13 cellular contexts compared by ENCODE assay signal in the genomic region with DNA sequence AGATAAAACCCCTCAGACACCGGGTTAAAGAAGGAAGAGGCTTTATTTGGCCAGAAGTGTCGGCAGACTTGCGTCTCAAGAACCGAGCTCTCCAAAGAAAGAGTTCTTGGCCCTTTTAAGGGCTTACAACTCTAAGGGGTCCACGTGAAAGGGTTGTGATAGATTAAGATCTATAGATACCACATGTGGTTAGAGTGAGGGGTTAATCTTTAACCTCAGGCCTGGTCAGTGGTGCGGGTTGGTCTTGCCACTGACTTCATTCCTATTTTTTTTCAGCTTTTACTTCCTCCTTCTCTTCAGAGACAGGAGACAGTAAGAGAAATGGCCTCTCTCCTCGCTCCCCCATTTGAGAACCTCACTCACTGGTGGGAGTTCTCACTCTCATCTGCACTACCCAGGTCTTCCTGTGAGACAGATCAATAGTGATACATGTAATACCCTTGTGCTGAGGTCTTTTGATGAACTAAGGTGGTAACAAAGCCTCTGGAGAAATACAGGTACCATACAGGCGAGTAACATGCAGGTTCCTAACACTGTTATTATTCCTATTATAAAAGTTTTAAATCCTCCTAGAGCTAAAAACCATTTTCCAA. TPM values are rescaled to one million over a fixed set of nuclear protein-coding genes. Genes with fewer than 3 reads are reported as not detected.
DNase-seq lines count a peak whose midpoint lies in the region; ATAC-seq, FAIRE-seq and TF ChIP-seq lines count a peak whose summit lies in the region.
"Had no signal": no experiment of that assay in that cellular context is flagged by ENCODE, and none has a peak within 500 bp of the region (broad histone marks: within the 10 kb centered on the region; RNA-seq: fewer than 3 reads in every experiment).

No MANE protein-coding gene starts in this region.

- H3K79me1 ChIP-seq in H1 (ENCODE audit: low read depth, low read length), result no peaks in the 10 kb centered on the region

- no peak overlapping the region for H2BK20ac ChIP-seq in H1 (ENCODE audit: low read length)

- no peaks in the 10 kb centered on the region for H3K4me1 ChIP-seq in H1 (replicated peaks in 1 of 4; ENCODE audit: control insufficient read depth in 3 of 4, insufficient read depth in 4 of 4, low read length in 3 of 4)
- no peaks in the 10 kb centered on the region for H3K4me1 ChIP-seq in ascending aorta
- H3K4me1 ChIP-seq: testis had no signal

- no peak overlapping the region for H2BK15ac ChIP-seq in H1 (ENCODE audit: low read length)

- no peak overlapping the region for H2AK5ac ChIP-seq in H1 (ENCODE audit: low read depth, low read length)

- no peaks in the 10 kb centered on the region for H4K20me1 ChIP-seq in H1 (replicated peaks in 1 of 2; ENCODE audit: control insufficient read depth in 1 of 2, insufficient read depth in 2 of 2, low read length in 2 of 2)

- H2AFZ ChIP-seq in H1 (ENCODE audit: low read length), result peak overlapping the region; percentile 70
- H2AFZ ChIP-seq: GM23248 had no signal

- 92% methylated on average over 8 of the region's 8 CpGs; no CpG with 5 or more reads in 1 of the 2 experiments for WGBS in H1 (ENCODE audit: extremely low coverage in 1 of 2, insufficient coverage in 1 of 2, insufficient read length in 1 of 2, insufficient replicate concordance in 2 of 2, low coverage in 1 of 2, low lambda C conversion rate in 2 of 2, missing lambda C conversion rate in 1 of 2), 2 experiments

- no peak overlapping the region for H3K14ac ChIP-seq in H1 (ENCODE audit: insufficient read length)

- CTCF ChIA-PET in H1 (lab: Charles Lee; ENCODE audit: partially characterized antibody), result interaction anchor here (0.6 to 5.0 kb wide), 25 partner anchors 7 to 381 kb away, joined by 3 to 21 read pairs (median 4); no protein-coding TSS in a partner anchor

- H4K5ac ChIP-seq in H1 (ENCODE audit: insufficient read length, low read depth, low read length), result no peak overlapping the region

- TF ChIP-seq CTCF in H1 (IDR thresholded peaks at IDR 0.05; ENCODE audit: control extremely low read depth in 1 of 3, insufficient read depth in 1 of 3, low read depth in 1 of 3, low read length in 3 of 3) (no peak), ascending aorta (IDR thresholded peaks at IDR 0.05) (no peak)

- H2BK5ac ChIP-seq in H1 (ENCODE audit: low read depth, low read length), result no peak overlapping the region

- H3K23me2 ChIP-seq in H1 (ENCODE audit: low read depth, low read length), result no peaks in the 10 kb centered on the region

- DNase-seq in H1 (ENCODE audit: low read depth in 1 of 2, low spot score in 2 of 2), result no peak
- no peak for DNase-seq in GM19240 (ENCODE audit: insufficient read length, low spot score)
- DNase-seq in ascending aorta (ENCODE audit: low spot score in 2 of 2), result no peak
- no peak for DNase-seq in activated T-cell treated with anti-CD3 and anti-CD28 coated beads, Interleukin-2, amount 50 U/mL, for 48 hours
- no peak for DNase-seq in amniotic stem cell (lab: John Stamatoyannopoulos, UW)
- DNase-seq: activated T-cell treated with anti-CD3 and anti-CD28 coated beads for 4 hours, GM23248, NCI-H2171 treated with DMSO at 0.1 percent for 48 hours, testis had no signal

- no peak for TF ChIP-seq EP300 in H1 (IDR thresholded peaks at IDR 0.05; ENCODE audit: borderline replicate concordance in 1 of 2, low read depth in 2 of 2, low read length in 2 of 2)

- H3K27me3 ChIP-seq in H1 (replicated peaks in 1 of 4; ENCODE audit: control insufficient read depth in 3 of 4, extremely low read depth in 1 of 4, insufficient read depth in 3 of 4, low read length in 3 of 4) (no peaks in the 10 kb centered on the region), ascending aorta (no peaks in the 10 kb centered on the region)
- H3K27me3 ChIP-seq: testis had no signal

- H3K18ac ChIP-seq in H1 (ENCODE audit: extremely low read depth, low read length), result no peak overlapping the region

- intact Hi-C loops in ascending aorta (cut with DNase I), result no loop called here

- POLR2A ChIA-PET in H1 (lab: Charles Lee; ENCODE audit: partially characterized antibody), result interaction anchor here (0.8 kb wide), 1 partner anchor 13 kb away, joined by 3 read pairs; no protein-coding TSS in a partner anchor

- TF ChIP-seq POLR2A in H1 (IDR thresholded peaks at IDR 0.05; ENCODE audit: control extremely low read depth in 1 of 2, low read depth in 2 of 2, low read length in 2 of 2), result no peak

- H3K9me3 ChIP-seq in H1 (ENCODE audit: insufficient read depth in 2 of 2, low read depth in 1 of 2, low read length in 1 of 2) (no peaks in the 10 kb centered on the region; a peak in 1 of 4 replicates), ascending aorta (no peaks in the 10 kb centered on the region)
- H3K9me3 ChIP-seq: testis had no signal

- peak; percentile 82 for ATAC-seq in GM18861 (IDR thresholded peaks at IDR 0.05; ENCODE audit: unreplicated experiment)
- peak; percentile 74 for ATAC-seq in GM21737 (IDR thresholded peaks at IDR 0.05; ENCODE audit: unreplicated experiment)
- ATAC-seq in HG03175 (IDR thresholded peaks at IDR 0.05; ENCODE audit: unreplicated experiment), result peak; percentile 83

- H3K27ac ChIP-seq in H1 (ENCODE audit: low read depth, low read length) (no peak overlapping the region), ascending aorta (no peak overlapping the region)
- H3K27ac ChIP-seq: GM23248, testis, VCaP had no signal

- no peak for FAIRE-seq in H1 (lab: Jason Lieb, UNC)

- no peak overlapping the region for H3K4me2 ChIP-seq in H1 (ENCODE audit: insufficient read depth in 1 of 2, low read depth in 2 of 2, low read length in 2 of 2)

- no peak overlapping the region for H3K23ac ChIP-seq in H1 (ENCODE audit: insufficient read length)

- no peak overlapping the region for H3K9ac ChIP-seq in H1 (replicated peaks in 1 of 4; ENCODE audit: extremely low read depth in 1 of 4, low read depth in 3 of 4, low read length in 3 of 4)
- H3K9ac ChIP-seq: GM23248 had no signal

- H4K91ac ChIP-seq in H1 (replicated peaks; ENCODE audit: insufficient read length, low read length), result no peak overlapping the region

- no peaks in the 10 kb centered on the region for H3K36me3 ChIP-seq in H1 (ENCODE audit: control insufficient read depth in 2 of 4, insufficient read depth in 4 of 4, low read length in 3 of 4)
- no peaks in the 10 kb centered on the region for H3K36me3 ChIP-seq in ascending aorta

- no peak for TF ChIP-seq RAD21 in H1 (IDR thresholded peaks at IDR 0.05 in 1 of 2, conservative IDR thresholded peaks at IDR 0.05 in 1 of 2; ENCODE audit: low read depth in 2 of 2, low read length in 2 of 2)

- H2BK120ac ChIP-seq in H1 (replicated peaks; ENCODE audit: low read depth, low read length), result no peak overlapping the region

- H2BK12ac ChIP-seq in H1 (ENCODE audit: low read depth, low read length), result no peak overlapping the region

- H3K4ac ChIP-seq in H1 (replicated peaks; ENCODE audit: insufficient read length, low read depth, low read length), result no peak overlapping the region

- no peak overlapping the region for H3K56ac ChIP-seq in H1 (replicated peaks; ENCODE audit: insufficient read length, low read depth, low read length)

- H3K79me2 ChIP-seq in H1 (ENCODE audit: control insufficient read depth in 1 of 2, insufficient read depth in 2 of 2, low read length in 2 of 2), result no peaks in the 10 kb centered on the region

- H3K4me3 ChIP-seq in H1 (ENCODE audit: extremely low read depth in 1 of 4, insufficient read depth in 2 of 4, low read depth in 3 of 4, low read length in 4 of 4) (no peak overlapping the region), ascending aorta (no peak overlapping the region)
- H3K4me3 ChIP-seq: GM23248, testis had no signal

- H4K8ac ChIP-seq in H1 (ENCODE audit: extremely low read depth, insufficient read depth, low read length), result no peak overlapping the region

TF ChIP-seq in H1, 55 proteins besides CTCF, POLR2A, EP300 and RAD21:
- no peak for TF ChIP-seq POLR2AphosphoS5 (IDR thresholded peaks at IDR 0.05; ENCODE audit: low read depth, low read length)
- TF ChIP-seq YY1 (IDR thresholded peaks at IDR 0.05; ENCODE audit: low read depth, low read length), result no peak
TF ChIP-seq in H1: peak in this region for 0.

RNA-seq across cellular contexts. Expression of gene COX7C, which starts 52.4 kb away (rescaled TPM):
- 1,035 and 1,059 TPM in 2 replicates for total RNA-seq in H1 (2021; fragmentation: NEBNext Ultra II Directional; extraction: Animal tissue kit (Norgen Biotek cat#: 25700))
- 837 and 1,207 TPM in 2 replicates for polyA plus RNA-seq in H1 (2011; rRNA removed)
- polyA plus RNA-seq in H1 (2011; cell fraction: cytosol; rRNA removed), result 1,169 TPM
- polyA plus RNA-seq in H1 (2011; cell fraction: nucleus; rRNA removed), result 263 TPM
- polyA plus RNA-seq in H1 (2012, experiment 1 of 2), result 2,003 to 2,565 TPM (median 2,368 TPM) in 4 replicates
- polyA plus RNA-seq in H1 (2012, experiment 2 of 2), result 13,884 TPM
- 2,670 TPM for polyA plus RNA-seq in H1 (2013, experiment 1 of 2)
- 2,657 TPM for polyA plus RNA-seq in H1 (2013, experiment 2 of 2)
- 314 and 370 TPM in 2 replicates for polyA minus RNA-seq in H1 (2011; rRNA and poly(A)+ RNA removed)
- polyA minus RNA-seq in H1 (2011; cell fraction: cytosol; rRNA and poly(A)+ RNA removed), result 148 TPM
- 146 TPM for polyA minus RNA-seq in H1 (2011; cell fraction: nucleus; rRNA and poly(A)+ RNA removed)
- 128 TPM for total RNA-seq in ascending aorta
